Comparison of ENCODE assay signal across 8 cellular contexts in genomic region chr11:76770642-76771445, GRCh38. TPM values are rescaled to one million over a fixed set of nuclear protein-coding genes. Genes with fewer than 3 reads are reported as not detected.
DNase-seq lines count a peak whose midpoint lies in the region; ATAC-seq and TF ChIP-seq lines count a peak whose summit lies in the region.

No MANE protein-coding gene starts in this region.

- POLR2A ChIA-PET in CD4-positive, alpha-beta memory T cell (lab: Charles Lee; ENCODE audit: partially characterized antibody): no interaction called here
- POLR2A ChIA-PET in PC-3 (lab: Charles Lee; ENCODE audit: unreplicated experiment) (no interaction called here), A673 (lab: Charles Lee; ENCODE audit: low non-redundant PET) (no interaction called here)

- no peak for DNase-seq in CD4-positive, alpha-beta memory T cell
- DNase-seq in PC-3 (peak; percentile 92), esophagus muscularis mucosa (ENCODE audit: extremely low spot score) (peak; percentile 94), SK-N-DZ (ENCODE audit: low spot score) (no peak), A673 (ENCODE audit: low spot score) (no peak)

- no peaks in the 10 kb centered on the region for H3K27me3 ChIP-seq in CD4-positive, alpha-beta memory T cell (ENCODE audit: insufficient read depth, low read length)
- H3K27me3 ChIP-seq in PC-3 (ENCODE audit: low read length) (no peaks in the 10 kb centered on the region), esophagus muscularis mucosa (no peaks in the 10 kb centered on the region), parathyroid adenoma (ENCODE audit: control insufficient read depth, insufficient read depth, low read length) (no peaks in the 10 kb centered on the region), A673 (replicated peaks; ENCODE audit: insufficient read depth, low read depth, low read length, poor library complexity) (no peaks in the 10 kb centered on the region)

- peaks cover 0 to 10% (median 7%) of the 10 kb centered on the region in 8 donors for H3K9me3 Mint-ChIP-seq in CD4-positive, alpha-beta memory T cell

- H3K27ac ChIP-seq in CD4-positive, alpha-beta memory T cell (ENCODE audit: low read depth, low read length): no peak overlapping the region
- peak overlapping the region; percentile 91 for H3K27ac ChIP-seq in PC-3 (ENCODE audit: low read length)
- H3K27ac ChIP-seq in esophagus muscularis mucosa (replicated peaks in 1 of 4): peak overlapping the region; percentile 73 to 80 (median 78)
- peak overlapping the region; percentile 5 for H3K27ac ChIP-seq in parathyroid adenoma
- no peak overlapping the region for H3K27ac ChIP-seq in A673 (ENCODE audit: low read depth, low read length, poor library complexity, severe bottlenecking)

- H4K20me1 ChIP-seq in PC-3 (ENCODE audit: low read length): no peaks in the 10 kb centered on the region

- peak overlapping the region; percentile 58 for H3K4me2 ChIP-seq in PC-3 (ENCODE audit: low read length)
- H3K4me2 ChIP-seq in parathyroid adenoma (ENCODE audit: low read length): no peak overlapping the region

- H3K4me1 ChIP-seq in CD4-positive, alpha-beta memory T cell (ENCODE audit: insufficient read depth, low read length): peaks cover 28% of the 10 kb centered on the region
- peaks cover 37% of the 10 kb centered on the region for H3K4me1 ChIP-seq in PC-3 (ENCODE audit: insufficient read depth, low read length)
- peaks cover 69 to 91% (median 87%) of the 10 kb centered on the region in 4 donors for H3K4me1 ChIP-seq in esophagus muscularis mucosa
- peaks cover 10% of the 10 kb centered on the region for H3K4me1 ChIP-seq in parathyroid adenoma
- H3K4me1 ChIP-seq in A673 (ENCODE audit: insufficient read depth, low read length, poor library complexity, severe bottlenecking): peaks cover 45% of the 10 kb centered on the region

- H3K9ac ChIP-seq in PC-3 (ENCODE audit: low read length): peak overlapping the region; percentile 67
- H3K9ac ChIP-seq in parathyroid adenoma: no peak overlapping the region

- intact Hi-C loops in CD4-positive, alpha-beta memory T cell (cut with micrococcal nuclease): no loop called here
- intact Hi-C loops in PC-3 (cut with micrococcal nuclease): no loop called here
- intact Hi-C loops in esophagus muscularis mucosa (cut with DNase I): no loop called here
- intact Hi-C loops in A673 (cut with micrococcal nuclease; ENCODE audit: unreplicated experiment): no loop called here

- no peak for TF ChIP-seq EP300 in esophagus muscularis mucosa (IDR thresholded peaks at IDR 0.05)

- H3F3A ChIP-seq in PC-3 (ENCODE audit: low read length, unreplicated experiment): no peaks in the 10 kb centered on the region

- H3K4me3 Mint-ChIP-seq in CD4-positive, alpha-beta memory T cell: peak overlapping the region in 2 of 8 donors; percentile 7 to 17

- ATAC-seq in PC-3: peak; percentile 75
- no peak for ATAC-seq in HG03196 (IDR thresholded peaks at IDR 0.05; ENCODE audit: unreplicated experiment)
- ATAC-seq in HG02973 (IDR thresholded peaks at IDR 0.05; ENCODE audit: unreplicated experiment): no peak

- no peaks in the 10 kb centered on the region for H3K36me3 Mint-ChIP-seq in CD4-positive, alpha-beta memory T cell

- no peak overlapping the region for H3K4me3 ChIP-seq in CD4-positive, alpha-beta memory T cell (ENCODE audit: low read length in 2 of 2)
- H3K4me3 ChIP-seq in PC-3 (ENCODE audit: low read length) (peak overlapping the region; percentile 14; the same call in 1 of the 2 replicates), esophagus muscularis mucosa (no peak overlapping the region), parathyroid adenoma (ENCODE audit: low read depth, low read length) (no peak overlapping the region), A673 (ENCODE audit: low read depth, low read length, poor library complexity, severe bottlenecking) (no peak overlapping the region)

- peak overlapping the region in 5 of 7 donors; percentile 45 to 75 (median 68) for H3K27ac Mint-ChIP-seq in CD4-positive, alpha-beta memory T cell

- TF ChIP-seq POLR2A in esophagus muscularis mucosa (IDR thresholded peaks at IDR 0.05; ENCODE audit: low read depth): no peak

- CTCF ChIA-PET in CD4-positive, alpha-beta memory T cell (lab: Charles Lee; ENCODE audit: partially characterized antibody): interaction anchor here (0.7 to 1.5 kb wide), 3 partner anchors 10 to 29 kb away, joined by 3 to 7 read pairs (median 4); no protein-coding TSS in a partner anchor
- CTCF ChIA-PET in PC-3 (lab: Charles Lee): interaction anchor here (1.2 kb wide), 1 partner anchor 36 kb away, joined by 5 read pairs; no protein-coding TSS in a partner anchor
- CTCF ChIA-PET in A673 (lab: Charles Lee): no interaction called here

- no peaks in the 10 kb centered on the region for H3K9me3 ChIP-seq in CD4-positive, alpha-beta memory T cell (ENCODE audit: control insufficient read depth in 1 of 2, low read length in 2 of 2)
- H3K9me3 ChIP-seq in PC-3 (ENCODE audit: low read length) (0 out of 2 replicates have a peak, but pooled peaks cover 4% of the 10 kb centered on the region), esophagus muscularis mucosa (peaks cover 0 to 4% (median 0%) of the 10 kb centered on the region in 4 donors), parathyroid adenoma (ENCODE audit: control insufficient read depth, low read length) (no peaks in the 10 kb centered on the region), A673 (ENCODE audit: low read depth, low read length, poor library complexity, severe bottlenecking) (peaks cover 7% of the 10 kb centered on the region)

- H3K36me3 ChIP-seq in CD4-positive, alpha-beta memory T cell (ENCODE audit: insufficient read depth, low read length): no peaks in the 10 kb centered on the region
- H3K36me3 ChIP-seq in PC-3 (ENCODE audit: low read depth, low read length) (no peaks in the 10 kb centered on the region), esophagus muscularis mucosa (no peaks in the 10 kb centered on the region), parathyroid adenoma (ENCODE audit: control insufficient read depth, insufficient read depth, low read length) (no peaks in the 10 kb centered on the region), A673 (ENCODE audit: insufficient read depth, low read length, poor library complexity, severe bottlenecking) (no peaks in the 10 kb centered on the region)

- TF ChIP-seq CTCF in PC-3 (conservative IDR thresholded peaks at IDR 0.05; ENCODE audit: low read depth, low read length) (no peak), esophagus muscularis mucosa (IDR thresholded peaks at IDR 0.05) (no peak), parathyroid adenoma (IDR thresholded peaks at IDR 0.05) (no peak), A673 (conservative IDR thresholded peaks at IDR 0.05; ENCODE audit: low read depth, low read length) (no peak)

- BruUV-seq in PC-3 (replicated peaks; lab: Mats Ljungman, UMichigan) (no TSS peak), A673 (replicated peaks; lab: Mats Ljungman, UMichigan) (no TSS peak)

- H3K4me1 Mint-ChIP-seq in CD4-positive, alpha-beta memory T cell: peaks cover 21 to 56% (median 34%) of the 10 kb centered on the region in 4 donors

- 28% methylated on average over 5 of the region's 6 CpGs for WGBS in esophagus muscularis mucosa

- H3K79me2 ChIP-seq in PC-3 (ENCODE audit: low read length): no peaks in the 10 kb centered on the region
- H3K79me2 ChIP-seq in parathyroid adenoma: no peaks in the 10 kb centered on the region

- H3K9me2 ChIP-seq in PC-3 (replicated peaks; ENCODE audit: low read length): no peaks in the 10 kb centered on the region

- no peaks in the 10 kb centered on the region for H3K27me3 Mint-ChIP-seq in CD4-positive, alpha-beta memory T cell

- H2AFZ ChIP-seq in PC-3 (ENCODE audit: low read length) (peak overlapping the region; percentile 51), parathyroid adenoma (no peak overlapping the region)

RNA-seq across cellular contexts. Expression of gene TSKU, which starts 12.3 kb away (rescaled TPM):
- total RNA-seq in CD4-positive, alpha-beta memory T cell: not detected
- polyA plus RNA-seq in CD4-positive, alpha-beta memory T cell: under 1 TPM in 1 of 2 donors, not detected in 1; 0.13 TPM
- 32.1 and 39.2 TPM in 2 replicates for total RNA-seq in PC-3 (2014; rRNA removed)
- total RNA-seq in esophagus muscularis mucosa: 10 to 100 TPM; 19.1 to 60.6 (median 47.1) TPM
- polyA plus RNA-seq in SK-N-DZ (2014; cell fraction: cytosol; rRNA removed): 19.0 and 20.0 TPM in 2 replicates
- polyA plus RNA-seq in SK-N-DZ (2014; cell fraction: nucleus; rRNA removed): 8.4 and 10.4 TPM in 2 replicates
- total RNA-seq in A673 (2021): 25.3 and 29.0 TPM in 2 replicates

Comparison
In these comparisons a context has a peak if more than half of its experiments do, and no peak if none do; other contexts are left out.
1. DNase-seq: peak in PC-3 (single experiment) and esophagus muscularis mucosa (single experiment); none in CD4-positive, alpha-beta memory T cell (0 of 5), SK-N-DZ (single experiment) and A673 (single experiment).
2. H3K27ac ChIP-seq: peak in PC-3 (single experiment), esophagus muscularis mucosa (4 of 4) and parathyroid adenoma (single experiment); none in CD4-positive, alpha-beta memory T cell (single experiment) and A673 (single experiment).
3. RNA of gene TSKU, which starts 12.3 kb away (total RNA-seq): 19.1 to 60.6 TPM in esophagus muscularis mucosa, 32.1 to 39.2 TPM in PC-3 and 25.3 to 29.0 TPM in A673; not detected in CD4-positive, alpha-beta memory T cell; every median in the first group is over 10 times any median in the second.